ENCODE assay signal across 1 cellular context in the genomic region with DNA sequence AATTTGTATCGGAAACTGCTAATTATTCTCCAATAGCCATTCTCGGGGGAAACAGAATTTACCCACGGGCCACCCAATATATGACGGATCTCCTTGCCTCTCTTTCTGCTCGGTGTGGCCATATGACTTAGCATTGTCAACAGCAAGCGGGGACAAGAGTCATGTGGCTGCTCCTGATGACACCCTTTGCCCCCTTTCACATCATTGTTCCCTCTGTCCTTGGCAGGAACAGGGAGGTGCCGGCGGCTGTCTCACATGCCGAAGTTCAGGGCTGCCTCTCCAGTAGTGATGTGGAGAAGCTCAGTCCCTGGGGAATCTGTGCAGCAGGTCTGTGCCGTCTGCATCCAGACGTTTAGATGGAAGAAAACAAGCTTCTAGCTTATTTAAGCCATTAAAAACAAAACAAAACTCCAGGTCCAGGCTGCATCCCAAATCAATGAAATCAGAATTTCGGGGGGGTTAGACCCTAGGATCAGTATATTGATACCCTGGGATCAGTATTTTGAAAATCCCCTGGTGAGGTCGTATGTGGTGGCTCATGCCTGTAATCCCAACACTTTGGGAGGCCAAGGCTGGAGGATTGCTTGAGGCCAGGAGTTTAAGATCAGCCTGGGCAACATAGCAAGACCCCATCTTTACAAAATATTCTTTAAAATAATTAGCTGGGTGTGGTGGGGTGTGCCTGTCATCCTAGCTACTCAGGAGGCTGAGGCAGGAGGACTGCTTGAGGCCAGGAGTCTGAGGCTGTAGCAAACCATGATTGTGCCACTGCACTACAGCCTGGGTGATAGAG.
A peak's percentile ranks its signal among the peaks of the same experiment; 100 is the strongest.
TF ChIP-seq lines count a peak whose summit lies in the region.

No MANE protein-coding gene starts in this region.

TF ChIP-seq in HEK293, 187 proteins besides CTCF, POLR2A, EP300 and RAD21:
- TF ChIP-seq ZNF121 (tag by site-specific recombination; IDR thresholded peaks at IDR 0.05) (peak; percentile 93), ZNF792 (tag by site-specific recombination; IDR thresholded peaks at IDR 0.05) (no peak)
